Comparison of ENCODE assay signal across 8 cellular contexts in the genomic region with DNA sequence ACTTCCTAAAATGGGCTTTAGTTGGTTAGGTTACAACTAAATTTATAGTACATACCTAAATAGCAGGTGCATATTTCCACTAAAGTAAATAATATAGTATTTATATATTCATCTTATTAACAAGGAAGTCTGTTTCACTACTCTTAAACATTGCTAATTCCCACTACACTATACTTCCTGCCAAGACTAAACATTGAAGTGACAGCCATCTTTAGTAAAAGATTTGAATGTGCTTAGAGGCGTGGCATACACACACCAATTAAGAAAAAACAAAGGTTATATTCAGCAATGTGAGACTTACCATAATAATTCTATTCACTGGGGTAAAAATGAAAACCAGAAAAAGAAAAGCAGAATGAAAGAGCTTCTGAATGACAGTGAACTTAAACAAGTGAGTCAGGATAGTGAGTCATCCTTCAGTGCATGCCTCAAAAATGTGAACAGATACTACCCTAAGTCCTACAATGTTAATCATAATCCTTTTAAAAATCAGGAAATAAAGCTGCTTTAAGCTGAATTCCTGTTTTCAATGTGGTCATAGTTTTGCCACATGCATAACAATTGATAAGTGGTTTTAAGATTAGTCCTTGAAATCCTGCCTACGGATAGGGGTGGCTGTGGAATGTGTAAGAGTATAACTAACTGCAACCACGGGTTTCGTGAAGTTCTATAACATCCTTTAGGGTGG. TPM values are rescaled to one million over a fixed set of nuclear protein-coding genes. Genes with fewer than 3 reads are reported as not detected.
DNase-seq lines count a peak whose midpoint lies in the region; ATAC-seq and TF ChIP-seq lines count a peak whose summit lies in the region.

No MANE protein-coding gene starts in this region.

- H3K27ac Mint-ChIP-seq in activated T-helper 17 cell treated with anti-CD3 and anti-CD28 coated beads, Interleukin-2, amount 50 U/mL, for 72 hours: no peak overlapping the region
- H3K27ac Mint-ChIP-seq in endothelial cell (ENCODE audit: unreplicated experiment): no peak overlapping the region

- H3K27me3 Mint-ChIP-seq in activated T-helper 17 cell treated with anti-CD3 and anti-CD28 coated beads, Interleukin-2, amount 50 U/mL, for 72 hours: peaks cover 10% of the 10 kb centered on the region
- H3K27me3 Mint-ChIP-seq in endothelial cell (ENCODE audit: unreplicated experiment): no peaks in the 10 kb centered on the region

- intact Hi-C loops in left colon (cut with DNase I, micrococcal nuclease): no loop called here

- no peaks in the 10 kb centered on the region for H3K36me3 Mint-ChIP-seq in activated T-helper 17 cell treated with anti-CD3 and anti-CD28 coated beads, Interleukin-2, amount 50 U/mL, for 72 hours (ENCODE audit: low read depth)
- no peaks in the 10 kb centered on the region for H3K36me3 Mint-ChIP-seq in endothelial cell (ENCODE audit: low read depth, unreplicated experiment)

- DNase-seq in AG20443 (ENCODE audit: low spot score) (peak; percentile 69), left colon (no peak), RPMI8226 (no peak), GOT3 (lab: John Stamatoyannopoulos, UW) (no peak), endothelial cell (ENCODE audit: low spot score) (no peak)

- ATAC-seq in HG03159 (IDR thresholded peaks at IDR 0.05; ENCODE audit: unreplicated experiment) (peak; percentile 40), left colon (peak; percentile 62), GM21423 (IDR thresholded peaks at IDR 0.05; ENCODE audit: unreplicated experiment) (no peak)
- ATAC-seq in activated T-helper 17 cell treated with anti-CD3 and anti-CD28 coated beads, Interleukin-2, amount 50 U/mL, for 72 hours (replicated peaks): peak; percentile 96

- H3K4me3 Mint-ChIP-seq in activated T-helper 17 cell treated with anti-CD3 and anti-CD28 coated beads, Interleukin-2, amount 50 U/mL, for 72 hours: no peak overlapping the region
- no peak overlapping the region for H3K4me3 Mint-ChIP-seq in endothelial cell (ENCODE audit: unreplicated experiment)

- H3K9me3 Mint-ChIP-seq in activated T-helper 17 cell treated with anti-CD3 and anti-CD28 coated beads, Interleukin-2, amount 50 U/mL, for 72 hours: no peaks in the 10 kb centered on the region
- H3K9me3 Mint-ChIP-seq in endothelial cell (ENCODE audit: unreplicated experiment): no peaks in the 10 kb centered on the region

- no peak for TF ChIP-seq CTCF in endothelial cell (IDR thresholded peaks at IDR 0.05; ENCODE audit: unreplicated experiment)

- H3K4me1 Mint-ChIP-seq in activated T-helper 17 cell treated with anti-CD3 and anti-CD28 coated beads, Interleukin-2, amount 50 U/mL, for 72 hours: peaks cover 8% of the 10 kb centered on the region
- H3K4me1 Mint-ChIP-seq in endothelial cell (ENCODE audit: unreplicated experiment): peaks cover 12% of the 10 kb centered on the region

RNA-seq across cellular contexts. Expression of gene USP6NL, which starts 59.4 kb away (rescaled TPM):
- 1 to 10 TPM in 1 of 2 donors, under 1 TPM in 1; 0.74 to 1.7 TPM for total RNA-seq in activated T-helper 17 cell treated with anti-CD3 and anti-CD28 coated beads, Interleukin-2, amount 50 U/mL, for 72 hours
- total RNA-seq in left colon (10 to 100 TPM; 18.3 to 20.1 TPM), endothelial cell (ENCODE audit: unreplicated experiment) (33.0 TPM)

Comparison
In these comparisons a context has a peak if more than half of its experiments do, and no peak if none do; other contexts are left out.
1. RNA of gene USP6NL, which starts 59.4 kb away (total RNA-seq): 33.0 TPM in endothelial cell (single experiment) and 18.3 to 20.1 TPM in left colon; 0.74 to 1.7 TPM in activated T-helper 17 cell treated with anti-CD3 and anti-CD28 coated beads, Interleukin-2, amount 50 U/mL, for 72 hours; every median in the first group is over 4 times any median in the second.